16 cellular contexts compared by ENCODE assay signal in genomic region chr18:46320928-46321855, GRCh38.
A peak's percentile ranks its signal among the peaks of the same experiment; 100 is the strongest.
DNase-seq lines count a peak whose midpoint lies in the region; ATAC-seq and TF ChIP-seq lines count a peak whose summit lies in the region.
"Had no signal": no experiment of that assay in that cellular context is flagged by ENCODE, and none has a peak within 500 bp of the region (broad histone marks: within the 10 kb centered on the region; RNA-seq: fewer than 3 reads in every experiment).

No MANE protein-coding gene starts in this region.

- H3K4me3 ChIP-seq in GM23338 (no peak overlapping the region), fibroblast of pulmonary artery (replicated peaks; ENCODE audit: low read depth, low read length) (no peak overlapping the region)
- H3K4me3 ChIP-seq: prostate gland had no signal

- H2AFZ ChIP-seq in GM23338 = no peak overlapping the region

- no peaks in the 10 kb centered on the region for H4K20me1 ChIP-seq in GM23338 (replicated peaks; ENCODE audit: insufficient read depth)

- peak; percentile 67 for DNase-seq in A172 (ENCODE audit: low spot score)
- DNase-seq in GM23338 (ENCODE audit: low spot score) = no peak
- DNase-seq in fibroblast of pulmonary artery (ENCODE audit: low read depth) = peak; percentile 60
- no peak for DNase-seq in mesenteric fat pad (ENCODE audit: low spot score)
- DNase-seq in NCI-H82 (lab: John Stamatoyannopoulos, UW) = no peak
- no peak for DNase-seq in activated T-helper 2 cell treated with anti-CD3 and anti-CD28 coated beads, Interferon-gamma antibody, Interleukin-2, Interleukin-4, amounts not matched to agents 10 μg/mL and 5 μg/mL and 100 μg/mL, durations not matched to agents 14 hours and 24 hours and 36 hours (ENCODE audit: low spot score)
- DNase-seq: activated CD8-positive, alpha-beta T cell treated with anti-CD3 and anti-CD28 coated beads for 36 hours; activated naive CD4-positive, alpha-beta T cell treated with anti-CD3 and anti-CD28 coated beads, Interleukin-2, amount 50 U/mL, for 16 hours; hippocampal formation; midbrain; NCI-H1105 treated with DMSO at 0.1 percent for 48 hours had no signal

- no peaks in the 10 kb centered on the region for H3K36me3 Mint-ChIP-seq in GM23338 (ENCODE audit: low read depth)
- H3K36me3 Mint-ChIP-seq in activated T-helper 2 cell treated with anti-CD3 and anti-CD28 coated beads, Interferon-gamma antibody, Interleukin-2, Interleukin-4, amounts not matched to agents 10 μg/mL and 5 μg/mL and 100 μg/mL, durations not matched to agents 14 hours and 24 hours and 36 hours (ENCODE audit: low read depth) = no peaks in the 10 kb centered on the region

- TF ChIP-seq CTCF in GM23338 (conservative IDR thresholded peaks at IDR 0.05; ENCODE audit: low read depth in 2 of 2) = no peak
- TF ChIP-seq CTCF in fibroblast of pulmonary artery (IDR thresholded peaks at IDR 0.05; ENCODE audit: low read length, missing control alignments) = no peak

- H3K27me3 ChIP-seq in GM23338 (ENCODE audit: insufficient read depth) = no peaks in the 10 kb centered on the region

- H3K4me1 Mint-ChIP-seq in GM23338 = peaks cover 35% of the 10 kb centered on the region
- peaks cover 6% of the 10 kb centered on the region for H3K4me1 Mint-ChIP-seq in activated T-helper 2 cell treated with anti-CD3 and anti-CD28 coated beads, Interferon-gamma antibody, Interleukin-2, Interleukin-4, amounts not matched to agents 10 μg/mL and 5 μg/mL and 100 μg/mL, durations not matched to agents 14 hours and 24 hours and 36 hours (ENCODE audit: low read depth)

- H3K36me3 ChIP-seq in GM23338 (ENCODE audit: insufficient read depth) = no peaks in the 10 kb centered on the region
- H3K36me3 ChIP-seq: prostate gland had no signal

- H3K27me3 Mint-ChIP-seq in GM23338 (ENCODE audit: insufficient read depth, low read depth, poor library complexity) = peaks cover 2% of the 10 kb centered on the region
- H3K27me3 Mint-ChIP-seq in activated T-helper 2 cell treated with anti-CD3 and anti-CD28 coated beads, Interferon-gamma antibody, Interleukin-2, Interleukin-4, amounts not matched to agents 10 μg/mL and 5 μg/mL and 100 μg/mL, durations not matched to agents 14 hours and 24 hours and 36 hours (ENCODE audit: low read depth) = peaks cover 3% of the 10 kb centered on the region
- H3K27me3 Mint-ChIP-seq: activated CD8-positive, alpha-beta T cell treated with anti-CD3 and anti-CD28 coated beads for 36 hours had no signal

- no peaks in the 10 kb centered on the region for H3F3A ChIP-seq in GM23338 (replicated peaks; ENCODE audit: low read depth)

- H3K9me2 ChIP-seq in GM23338 (ENCODE audit: insufficient read depth) = peaks cover 10% of the 10 kb centered on the region; the same call in 1 of the 2 replicates

- H3K27ac ChIP-seq in GM23338 (ENCODE audit: low read depth) = no peak overlapping the region
- H3K27ac ChIP-seq: prostate gland had no signal

- no peak overlapping the region for H3K4me3 Mint-ChIP-seq in GM23338
- no peak overlapping the region for H3K4me3 Mint-ChIP-seq in activated T-helper 2 cell treated with anti-CD3 and anti-CD28 coated beads, Interferon-gamma antibody, Interleukin-2, Interleukin-4, amounts not matched to agents 10 μg/mL and 5 μg/mL and 100 μg/mL, durations not matched to agents 14 hours and 24 hours and 36 hours (ENCODE audit: low read depth)
- H3K4me3 Mint-ChIP-seq: activated CD8-positive, alpha-beta T cell treated with anti-CD3 and anti-CD28 coated beads for 36 hours; B cell; T-helper 1 cell treated with Interleukin-12 subunit alpha and Interleukin-12 subunit beta and Interleukin-4 antibody, amounts not matched to agents 30 μg/mL and 1 μg/mL, for 36 hours had no signal

- H3K79me2 ChIP-seq in GM23338 (replicated peaks; ENCODE audit: insufficient read depth) = no peaks in the 10 kb centered on the region

- no peaks in the 10 kb centered on the region for H3K9me3 Mint-ChIP-seq in GM23338
- no peaks in the 10 kb centered on the region for H3K9me3 Mint-ChIP-seq in activated T-helper 2 cell treated with anti-CD3 and anti-CD28 coated beads, Interferon-gamma antibody, Interleukin-2, Interleukin-4, amounts not matched to agents 10 μg/mL and 5 μg/mL and 100 μg/mL, durations not matched to agents 14 hours and 24 hours and 36 hours
- H3K9me3 Mint-ChIP-seq: activated CD8-positive, alpha-beta T cell treated with anti-CD3 and anti-CD28 coated beads for 36 hours; T-helper 1 cell treated with Interleukin-12 subunit alpha and Interleukin-12 subunit beta and Interleukin-4 antibody, amounts not matched to agents 30 μg/mL and 1 μg/mL, for 36 hours had no signal

- H3K4me1 ChIP-seq in GM23338 (ENCODE audit: insufficient read depth) = peaks cover 19% of the 10 kb centered on the region
- H3K4me1 ChIP-seq: prostate gland had no signal

- 0 out of 2 replicates have a peak overlapping the region, but pooled peaks have one; percentile 1 for H3K27ac Mint-ChIP-seq in GM23338
- H3K27ac Mint-ChIP-seq in activated T-helper 2 cell treated with anti-CD3 and anti-CD28 coated beads, Interferon-gamma antibody, Interleukin-2, Interleukin-4, amounts not matched to agents 10 μg/mL and 5 μg/mL and 100 μg/mL, durations not matched to agents 14 hours and 24 hours and 36 hours = no peak overlapping the region
- H3K27ac Mint-ChIP-seq: activated CD8-positive, alpha-beta T cell treated with anti-CD3 and anti-CD28 coated beads for 36 hours; B cell; T-helper 1 cell treated with Interleukin-12 subunit alpha and Interleukin-12 subunit beta and Interleukin-4 antibody, amounts not matched to agents 30 μg/mL and 1 μg/mL, for 36 hours had no signal

- intact Hi-C loops in activated T-helper 2 cell treated with anti-CD3 and anti-CD28 coated beads, Interferon-gamma antibody, Interleukin-2, Interleukin-4, amounts not matched to agents 10 μg/mL and 5 μg/mL and 100 μg/mL, durations not matched to agents 14 hours and 24 hours and 36 hours (cut with micrococcal nuclease) = loop anchor here (10.0 kb wide), 1 partner anchor 166 kb away; no protein-coding TSS in a partner anchor

- no peak for ATAC-seq in GM23338
- peak; percentile 58 for ATAC-seq in SK-N-SH treated with all-trans-retinoic acid at 6 μM for 48 hours
- no peak for ATAC-seq in GM18502 (IDR thresholded peaks at IDR 0.05; ENCODE audit: poor library complexity, unreplicated experiment)
- ATAC-seq: activated CD8-positive, alpha-beta T cell treated with anti-CD3 and anti-CD28 coated beads for 36 hours had no signal

- 0 out of 2 replicates have a peak overlapping the region, but pooled peaks have one; percentile 50 for H3K4me2 ChIP-seq in GM23338

TF ChIP-seq in GM23338, 12 proteins besides CTCF, POLR2A, EP300 and RAD21 (continues in another document):
- TF ChIP-seq NANOG (IDR thresholded peaks at IDR 0.05; ENCODE audit: borderline replicate concordance) (no peak), POLR2AphosphoS5 (IDR thresholded peaks at IDR 0.05; ENCODE audit: low read depth) (no peak), ZNF331 (CRISPR knock-in tag; IDR thresholded peaks at IDR 0.05; ENCODE audit: low read depth) (no peak), ZNF114 (CRISPR knock-in tag; IDR thresholded peaks at IDR 0.05) (no peak), ETS1 (IDR thresholded peaks at IDR 0.05) (no peak)

TF ChIP-seq in SK-N-SH treated with all-trans-retinoic acid at 6 μM for 48 hours, 23 proteins besides CTCF, POLR2A, EP300 and RAD21:
- TF ChIP-seq ZNF8 (CRISPR knock-in tag; IDR thresholded peaks at IDR 0.05) (no peak), CREB5 (CRISPR knock-in tag; IDR thresholded peaks at IDR 0.05; ENCODE audit: low read depth) (no peak), TOX (CRISPR knock-in tag; IDR thresholded peaks at IDR 0.05; ENCODE audit: borderline replicate concordance) (no peak), PPARA (CRISPR knock-in tag; IDR thresholded peaks at IDR 0.05; ENCODE audit: borderline replicate concordance) (no peak), SNAI2 (CRISPR knock-in tag; IDR thresholded peaks at IDR 0.05) (no peak), TSHZ2 (CRISPR knock-in tag; IDR thresholded peaks at IDR 0.05) (no peak), ZNF565 (CRISPR knock-in tag; conservative IDR thresholded peaks at IDR 0.05; ENCODE audit: low read depth) (no peak)
TF ChIP-seq in SK-N-SH treated with all-trans-retinoic acid at 6 μM for 48 hours: peak in this region for 0.

Comparison
In these comparisons a context has a peak if more than half of its experiments do, and no peak if none do; other contexts are left out.
1. DNase-seq: peak in A172 (single experiment) and fibroblast of pulmonary artery (single experiment); none in GM23338 (single experiment), mesenteric fat pad (single experiment), NCI-H82 (single experiment) and activated T-helper 2 cell treated with anti-CD3 and anti-CD28 coated beads, Interferon-gamma antibody, Interleukin-2, Interleukin-4, amounts not matched to agents 10 μg/mL and 5 μg/mL and 100 μg/mL, durations not matched to agents 14 hours and 24 hours and 36 hours (single experiment).